ENCODE assay signal across 1 cellular context in the genomic region with DNA sequence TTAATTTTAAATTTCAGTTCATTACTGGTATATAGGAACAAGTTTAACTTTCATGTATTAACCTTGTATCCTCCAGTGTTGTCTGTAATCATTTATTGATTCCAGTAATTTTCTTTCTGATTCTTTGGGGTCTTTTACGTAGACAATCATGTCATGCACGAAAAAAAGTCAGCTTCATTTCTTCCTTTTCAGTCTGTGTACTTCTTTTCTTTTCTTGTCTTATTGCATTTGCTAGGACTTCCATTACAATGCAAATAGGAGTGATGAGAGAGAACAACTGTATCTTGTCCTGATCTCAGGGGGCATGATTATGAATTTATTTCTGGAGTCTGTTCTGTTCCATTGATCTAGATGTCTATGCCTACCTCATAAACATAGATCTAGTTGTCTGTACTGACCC.
TF ChIP-seq lines count a peak whose summit lies in the region.

No MANE protein-coding gene starts in this region.

TF ChIP-seq in GM12878, 131 proteins besides CTCF, POLR2A, EP300 and RAD21 (continued from another document):
- TF ChIP-seq, protein P1, sequence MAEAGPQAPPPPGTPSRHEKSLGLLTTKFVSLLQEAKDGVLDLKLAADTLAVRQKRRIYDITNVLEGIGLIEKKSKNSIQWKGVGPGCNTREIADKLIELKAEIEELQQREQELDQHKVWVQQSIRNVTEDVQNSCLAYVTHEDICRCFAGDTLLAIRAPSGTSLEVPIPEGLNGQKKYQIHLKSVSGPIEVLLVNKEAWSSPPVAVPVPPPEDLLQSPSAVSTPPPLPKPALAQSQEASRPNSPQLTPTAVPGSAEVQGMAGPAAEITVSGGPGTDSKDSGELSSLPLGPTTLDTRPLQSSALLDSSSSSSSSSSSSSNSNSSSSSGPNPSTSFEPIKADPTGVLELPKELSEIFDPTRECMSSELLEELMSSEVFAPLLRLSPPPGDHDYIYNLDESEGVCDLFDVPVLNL (IDR thresholded peaks at IDR 0.05; ENCODE audit: low read depth, low read length), result no peak
- no peak for TF ChIP-seq SPI1 (IDR thresholded peaks at IDR 0.05; ENCODE audit: borderline replicate concordance, insufficient read depth, low read depth, low read length)
- TF ChIP-seq YBX1 (IDR thresholded peaks at IDR 0.05), result no peak
